In the genomic region with DNA sequence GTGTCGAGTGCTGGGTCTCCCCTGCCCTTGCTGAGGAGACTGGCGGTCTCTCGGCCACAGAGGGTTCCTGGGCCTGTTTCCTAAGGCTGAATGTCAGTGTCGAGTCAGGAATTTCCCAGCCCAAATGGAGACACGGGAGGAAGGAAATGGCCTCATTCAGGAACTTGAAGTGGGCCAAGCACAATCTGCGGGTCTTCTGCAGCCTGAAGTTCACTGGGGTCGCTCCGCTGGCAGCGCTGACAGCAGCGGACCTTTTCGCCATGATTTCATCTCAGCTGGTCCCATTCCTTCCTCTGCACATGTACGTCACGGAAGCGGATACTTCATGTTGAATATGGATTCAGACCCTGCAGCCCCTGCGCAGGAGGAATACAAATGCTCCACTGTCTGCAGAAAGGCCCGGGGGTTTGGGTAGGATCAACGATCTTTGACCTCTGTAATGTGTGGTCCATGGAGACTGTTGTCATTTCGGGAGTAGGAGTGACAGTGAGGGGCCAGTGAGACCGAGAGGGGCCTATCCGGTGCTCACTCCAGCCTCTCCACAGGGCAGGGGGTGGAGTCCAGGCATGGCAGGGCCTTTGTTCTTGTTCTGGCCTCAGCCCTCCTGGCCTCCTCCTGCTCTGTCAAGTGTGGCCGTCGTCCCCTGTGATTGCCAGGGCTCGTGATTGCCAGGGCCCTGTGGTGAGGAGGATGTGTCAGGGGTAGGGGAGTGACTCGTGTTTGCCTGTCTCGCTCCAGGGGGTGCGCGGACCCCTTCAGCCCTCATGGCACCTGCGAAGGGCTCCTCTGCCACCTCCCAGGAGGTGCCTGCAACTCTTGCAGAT, we compare ENCODE assay signal across 16 cellular contexts.
A peak's percentile ranks its signal among the peaks of the same experiment; 100 is the strongest.
DNase-seq lines count a peak whose midpoint lies in the region; ATAC-seq and TF ChIP-seq lines count a peak whose summit lies in the region.
"Had no signal": no experiment of that assay in that cellular context is flagged by ENCODE, and none has a peak within 500 bp of the region (broad histone marks: within the 10 kb centered on the region; RNA-seq: fewer than 3 reads in every experiment).

No MANE protein-coding gene starts in this region.

- H3K4me1 ChIP-seq in right cardiac atrium (ENCODE audit: control insufficient read depth, insufficient read depth, low read length): no peaks in the 10 kb centered on the region
- peaks cover 14 to 22% of the 10 kb centered on the region in 2 donors for H3K4me1 ChIP-seq in neuronal stem cell (ENCODE audit: control insufficient read depth in 2 of 2, insufficient read depth in 1 of 2, low read depth in 1 of 2, low read length in 2 of 2)
- H3K4me1 ChIP-seq in prostate gland (replicated peaks): no peaks in the 10 kb centered on the region

- peaks cover 20 to 43% of the 10 kb centered on the region in 2 donors for H3K36me3 Mint-ChIP-seq in CD14-positive monocyte

- H3K4me1 Mint-ChIP-seq in CD14-positive monocyte: no peaks in the 10 kb centered on the region
- H3K4me1 Mint-ChIP-seq: T-cell had no signal

- no peaks in the 10 kb centered on the region for H3K36me3 ChIP-seq in WERI-Rb-1
- no peaks in the 10 kb centered on the region for H3K36me3 ChIP-seq in neuronal stem cell (replicated peaks in 1 of 2; ENCODE audit: control insufficient read depth in 2 of 2, insufficient read depth in 2 of 2, low read length in 2 of 2)
- H3K36me3 ChIP-seq in prostate gland: no peaks in the 10 kb centered on the region

- H2AFZ ChIP-seq in neuronal stem cell (ENCODE audit: low read length): peak overlapping the region; percentile 41

- H2BK15ac ChIP-seq in neuronal stem cell (ENCODE audit: low read length): no peak overlapping the region

- no peak overlapping the region for H3K27ac Mint-ChIP-seq in CD14-positive monocyte
- H3K27ac Mint-ChIP-seq: activated naive CD4-positive, alpha-beta T cell treated with anti-CD3 and anti-CD28 coated beads, Interleukin-2, amount 50 U/mL, for 72 hours; progenitor cell of endocrine pancreas; T-cell had no signal

- H3K4ac ChIP-seq in neuronal stem cell (ENCODE audit: low read length): no peak overlapping the region

- no peak for TF ChIP-seq POLR2A in prostate gland (IDR thresholded peaks at IDR 0.05)

- H4K8ac ChIP-seq in neuronal stem cell (ENCODE audit: low read depth, low read length): no peak overlapping the region

- no peaks in the 10 kb centered on the region for H3K27me3 ChIP-seq in WERI-Rb-1 (ENCODE audit: insufficient read depth, low read depth, severe bottlenecking)
- no peaks in the 10 kb centered on the region for H3K27me3 ChIP-seq in right cardiac atrium (ENCODE audit: control insufficient read depth, insufficient read depth)
- no peaks in the 10 kb centered on the region for H3K27me3 ChIP-seq in neuronal stem cell (ENCODE audit: control insufficient read depth in 3 of 3, insufficient read depth in 3 of 3, low read depth in 1 of 3, low read length in 3 of 3)
- H3K27me3 ChIP-seq in prostate gland (replicated peaks; ENCODE audit: insufficient read depth): no peaks in the 10 kb centered on the region

- H3K79me1 ChIP-seq in neuronal stem cell (ENCODE audit: low read depth, low read length): peaks cover 4% of the 10 kb centered on the region

- no peak overlapping the region for H3K9ac ChIP-seq in neuronal stem cell (ENCODE audit: low read depth, low read length, poor library complexity)
- H3K9ac ChIP-seq: KMS-11 had no signal

- H3K27ac ChIP-seq in WERI-Rb-1: no peak overlapping the region
- H3K27ac ChIP-seq in right cardiac atrium (ENCODE audit: low read length): no peak overlapping the region
- no peak overlapping the region for H3K27ac ChIP-seq in neuronal stem cell (replicated peaks; ENCODE audit: low read length)
- H3K27ac ChIP-seq in prostate gland: no peak overlapping the region
- H3K27ac ChIP-seq: KMS-11, VCaP had no signal

- peak overlapping the region; percentile 97 for H3K14ac ChIP-seq in neuronal stem cell (ENCODE audit: low read length)

- DNase-seq in CD14-positive monocyte (ENCODE audit: low spot score) (peak; percentile 43), WERI-Rb-1 (peak; percentile 6), right cardiac atrium (peak in 2 of 3 donors; percentile 42 to 48), neuronal stem cell (ENCODE audit: low spot score) (peak; percentile 31), mucosa of gallbladder (ENCODE audit: low spot score) (no peak), prostate gland (ENCODE audit: low spot score) (no peak)
- no peak for DNase-seq in stimulated activated CD4-positive, alpha-beta T cell treated with anti-CD3 and anti-CD28 coated beads, Interleukin-12 subunit alpha, Interleukin-12 subunit beta, amount 100 ng/mL, for 4 hours
- DNase-seq: AML-193, foreskin fibroblast, NCI-H82 had no signal

- H3K4me3 ChIP-seq in WERI-Rb-1 (ENCODE audit: low read depth, low read length) (no peak overlapping the region), right cardiac atrium (ENCODE audit: low read length) (no peak overlapping the region), neuronal stem cell (ENCODE audit: low read length in 2 of 2) (peak overlapping the region in 1 of 2 donors; percentile 12), prostate gland (no peak overlapping the region)

- H4K91ac ChIP-seq in neuronal stem cell (ENCODE audit: low read depth, low read length, poor library complexity): no peak overlapping the region

- no peak overlapping the region for H3K23ac ChIP-seq in neuronal stem cell (ENCODE audit: low read depth, low read length, poor library complexity)

- H2BK5ac ChIP-seq in neuronal stem cell (ENCODE audit: low read length): peak overlapping the region; percentile 55

- H3K27me3 Mint-ChIP-seq in CD14-positive monocyte (ENCODE audit: low read depth in 3 of 3): peaks cover 0 to 2% (median 0%) of the 10 kb centered on the region in 3 donors
- H3K27me3 Mint-ChIP-seq: progenitor cell of endocrine pancreas, T-cell had no signal

- no peak overlapping the region for H2BK12ac ChIP-seq in neuronal stem cell (ENCODE audit: low read length)

- H3K9me3 Mint-ChIP-seq in CD14-positive monocyte: peaks cover 0 to 2% (median 2%) of the 10 kb centered on the region in 7 donors
- H3K9me3 Mint-ChIP-seq: activated naive CD4-positive, alpha-beta T cell treated with anti-CD3 and anti-CD28 coated beads, Interleukin-2, amount 50 U/mL, for 72 hours; T-cell had no signal

- intact Hi-C loops in CD14-positive monocyte (cut with micrococcal nuclease): no loop called here
- intact Hi-C loops in right cardiac atrium (cut with DNase I): no loop called here
- intact Hi-C loops in prostate gland (cut with DNase I): no loop called here

- no peak overlapping the region for H2AK5ac ChIP-seq in neuronal stem cell (ENCODE audit: low read depth, low read length)

- ATAC-seq in right cardiac atrium: peak; percentile 20 to 71
- no peak for ATAC-seq in GM19452 (IDR thresholded peaks at IDR 0.05; ENCODE audit: unreplicated experiment)
- ATAC-seq: activated naive CD4-positive, alpha-beta T cell treated with anti-CD3 and anti-CD28 coated beads, Interleukin-2, amount 50 U/mL, for 72 hours; T-cell had no signal

- no peak overlapping the region for H3K4me2 ChIP-seq in neuronal stem cell (ENCODE audit: insufficient read depth, low read length, poor library complexity, severe bottlenecking)
- H3K4me2 ChIP-seq: KMS-11 had no signal

- no peak overlapping the region for H3K4me3 Mint-ChIP-seq in CD14-positive monocyte
- H3K4me3 Mint-ChIP-seq: T-cell had no signal

- WGBS in right cardiac atrium: 68% methylated on average over 28 of the region's 28 CpGs
- WGBS in neuronal stem cell (ENCODE audit: extremely low coverage in 2 of 2, insufficient read length in 2 of 2, insufficient replicate concordance in 1 of 2), 2 donors: no CpG with 5 or more reads among the region's 28 CpGs
- 87% methylated on average over 28 of the region's 28 CpGs for WGBS in prostate gland

- no peak for TF ChIP-seq CTCF in CD14-positive monocyte (IDR thresholded peaks at IDR 0.05)
- no peak for TF ChIP-seq CTCF in WERI-Rb-1 (IDR thresholded peaks at IDR 0.05; ENCODE audit: low read depth, low read length)
- no peak for TF ChIP-seq CTCF in prostate gland (IDR thresholded peaks at IDR 0.05)

- peak overlapping the region; percentile 85 for H3K18ac ChIP-seq in neuronal stem cell (ENCODE audit: low read length)

- H2BK120ac ChIP-seq in neuronal stem cell (ENCODE audit: low read depth, low read length): no peak overlapping the region

- H3K9me3 ChIP-seq in WERI-Rb-1 (ENCODE audit: severe bottlenecking): no peaks in the 10 kb centered on the region
- H3K9me3 ChIP-seq in right cardiac atrium (ENCODE audit: control insufficient read depth, low read length): no peaks in the 10 kb centered on the region
- H3K9me3 ChIP-seq in neuronal stem cell (replicated peaks in 1 of 2; ENCODE audit: control insufficient read depth in 2 of 2, insufficient read depth in 1 of 2, low read depth in 1 of 2, low read length in 2 of 2): peaks cover 0 to 14% of the 10 kb centered on the region in 2 donors
- H3K9me3 ChIP-seq in prostate gland: no peaks in the 10 kb centered on the region

Comparison
In these comparisons a context has a peak if more than half of its experiments do, and no peak if none do; other contexts are left out.
1. DNase-seq: peak in CD14-positive monocyte (single experiment), WERI-Rb-1 (single experiment), right cardiac atrium (2 of 3) and neuronal stem cell (single experiment); none in mucosa of gallbladder (single experiment), stimulated activated CD4-positive, alpha-beta T cell treated with anti-CD3 and anti-CD28 coated beads, Interleukin-12 subunit alpha, Interleukin-12 subunit beta, amount 100 ng/mL, for 4 hours (single experiment) and prostate gland (single experiment).